In genomic region chr5:177516601-177517568, GRCh38 we compare ENCODE assay signal across 8 cellular contexts. TPM values are rescaled to one million over a fixed set of nuclear protein-coding genes. Genes with fewer than 3 reads are reported as not detected.
A peak's percentile ranks its signal among the peaks of the same experiment; 100 is the strongest.
DNase-seq lines count a peak whose midpoint lies in the region; ATAC-seq and TF ChIP-seq lines count a peak whose summit lies in the region.

Gene DDX41 (minus strand): TSS chr5:177516961. CDS start chr5:177516945, 16 bp downstream.

- H3K4me1 Mint-ChIP-seq in CD14-positive monocyte, result peaks cover 24% of the 10 kb centered on the region
- H3K4me1 Mint-ChIP-seq in dendritic cell treated with granulocyte-macrophage colony-stimulating factor and Interleukin-4, amounts not matched to agents 40 ng/mL and 50 ng/mL, for 4 days (ENCODE audit: low read depth), result peaks cover 65% of the 10 kb centered on the region

- intact Hi-C loops in CD14-positive monocyte (cut with micrococcal nuclease), result loop anchor here in 1 of 2 donors (5.0 kb wide), 1 partner anchor 35 kb away; the partner anchor contains the start of gene FAM193B
- intact Hi-C loops in dendritic cell treated with granulocyte-macrophage colony-stimulating factor and Interleukin-4, amounts not matched to agents 40 ng/mL and 50 ng/mL, for 4 days (cut with micrococcal nuclease), result loop anchor here (1.0 kb wide), 3 partner anchors 8 to 37 kb away; partner anchors contain the start of genes DOK3, FAM193B and PDLIM7

- H3K4me3 Mint-ChIP-seq in CD14-positive monocyte, result peak within 1 kb of the TSS; percentile 94 to 98
- H3K4me3 Mint-ChIP-seq in dendritic cell treated with granulocyte-macrophage colony-stimulating factor and Interleukin-4, amounts not matched to agents 40 ng/mL and 50 ng/mL, for 4 days, result peak within 1 kb of the TSS; percentile 95

- peak; percentile 79 for ATAC-seq in GM19351 (IDR thresholded peaks at IDR 0.05; ENCODE audit: unreplicated experiment)
- peak; percentile 72 for ATAC-seq in HG03521 (IDR thresholded peaks at IDR 0.05; ENCODE audit: unreplicated experiment)
- ATAC-seq in left lobe of liver, result peak; percentile 87

- DNase-seq in CD14-positive monocyte (ENCODE audit: low spot score) (peak; percentile 96), NCI-H774 (lab: John Stamatoyannopoulos, UW) (peak; percentile 96), left lobe of liver (ENCODE audit: low spot score) (peak; percentile 99)
- DNase-seq in activated CD4-positive, alpha-beta T cell treated with anti-CD3 and anti-CD28 coated beads, Interleukin-2, amount 50 U/mL, for 4 hours, result peak; percentile 94
- peak; percentile 91 for DNase-seq in stimulated activated CD4-positive, alpha-beta T cell treated with anti-CD3 and anti-CD28 coated beads, Interleukin-2, amount 100 ng/mL, for 4 hours (ENCODE audit: low read depth)

- peaks cover 0 to 3% (median 0%) of the 10 kb centered on the region in 3 donors for H3K27me3 Mint-ChIP-seq in CD14-positive monocyte (ENCODE audit: low read depth in 3 of 3)
- no peaks in the 10 kb centered on the region for H3K27me3 Mint-ChIP-seq in dendritic cell treated with granulocyte-macrophage colony-stimulating factor and Interleukin-4, amounts not matched to agents 40 ng/mL and 50 ng/mL, for 4 days

- TF ChIP-seq CTCF in CD14-positive monocyte (IDR thresholded peaks at IDR 0.05), result no peak

- peak within 1 kb of the TSS; percentile 91 to 96 (median 94) for H3K27ac Mint-ChIP-seq in CD14-positive monocyte
- peak within 1 kb of the TSS; percentile 77 for H3K27ac Mint-ChIP-seq in dendritic cell treated with granulocyte-macrophage colony-stimulating factor and Interleukin-4, amounts not matched to agents 40 ng/mL and 50 ng/mL, for 4 days

- H3K9me3 Mint-ChIP-seq in CD14-positive monocyte, result no peaks in the 10 kb centered on the region
- H3K9me3 Mint-ChIP-seq in dendritic cell treated with granulocyte-macrophage colony-stimulating factor and Interleukin-4, amounts not matched to agents 40 ng/mL and 50 ng/mL, for 4 days, result no peaks in the 10 kb centered on the region

- H3K36me3 Mint-ChIP-seq in CD14-positive monocyte, result peaks cover 68 to 70% of the 10 kb centered on the region in 2 donors
- H3K36me3 Mint-ChIP-seq in dendritic cell treated with granulocyte-macrophage colony-stimulating factor and Interleukin-4, amounts not matched to agents 40 ng/mL and 50 ng/mL, for 4 days (ENCODE audit: low read depth), result peaks cover 84% of the 10 kb centered on the region

RNA-seq across cellular contexts. Expression of gene DDX41, which starts in this region (rescaled TPM):
- polyA plus RNA-seq in CD14-positive monocyte, result 10 to 100 TPM; 44.9 to 70.3 TPM
- 43.2 TPM for total RNA-seq in left lobe of liver

Comparison
In these comparisons a context has a peak if more than half of its experiments do, and no peak if none do; other contexts are left out.
1. Peak in every context shown above with its lines: DNase-seq and ATAC-seq.